8 cellular contexts compared by ENCODE assay signal in genomic region chr16:69520800-69521602, GRCh38. TPM values are rescaled to one million over a fixed set of nuclear protein-coding genes. Genes with fewer than 3 reads are reported as not detected.
DNase-seq lines count a peak whose midpoint lies in the region; ATAC-seq and TF ChIP-seq lines count a peak whose summit lies in the region.

No MANE protein-coding gene starts in this region.

- no peaks in the 10 kb centered on the region for H3K36me3 ChIP-seq in upper lobe of left lung
- H3K36me3 ChIP-seq in gastrocnemius medialis: no peaks in the 10 kb centered on the region

- H3K4me3 ChIP-seq in upper lobe of left lung (no peak overlapping the region), gastrocnemius medialis (no peak overlapping the region)

- TF ChIP-seq EP300 in upper lobe of left lung (IDR thresholded peaks at IDR 0.05): no peak

- TF ChIP-seq CTCF in WTC11 (IDR thresholded peaks at IDR 0.05): no peak
- TF ChIP-seq CTCF in upper lobe of left lung (IDR thresholded peaks at IDR 0.05): no peak
- no peak for TF ChIP-seq CTCF in gastrocnemius medialis (IDR thresholded peaks at IDR 0.05 in 4 of 5, conservative IDR thresholded peaks at IDR 0.05 in 1 of 5)

- H3K4me3 Mint-ChIP-seq in WTC11: no peak overlapping the region
- H3K4me3 Mint-ChIP-seq in natural killer cell treated with Interleukin-12 subunit alpha and Interleukin-12 subunit beta and Interleukin-15 and Interleukin-18, amount 100 ng/mL, for 72 hours: peak overlapping the region; percentile 32

- 0 out of 2 replicates have a peak, but pooled peaks cover 2% of the 10 kb centered on the region for H3K36me3 Mint-ChIP-seq in WTC11
- no peaks in the 10 kb centered on the region for H3K36me3 Mint-ChIP-seq in natural killer cell treated with Interleukin-12 subunit alpha and Interleukin-12 subunit beta and Interleukin-15 and Interleukin-18, amount 100 ng/mL, for 72 hours

- H3K27me3 Mint-ChIP-seq in WTC11 (ENCODE audit: low read depth): peaks cover 2% of the 10 kb centered on the region
- H3K27me3 Mint-ChIP-seq in natural killer cell treated with Interleukin-12 subunit alpha and Interleukin-12 subunit beta and Interleukin-15 and Interleukin-18, amount 100 ng/mL, for 72 hours: no peaks in the 10 kb centered on the region

- peaks cover 8% of the 10 kb centered on the region for H3K4me1 Mint-ChIP-seq in WTC11
- H3K4me1 Mint-ChIP-seq in natural killer cell treated with Interleukin-12 subunit alpha and Interleukin-12 subunit beta and Interleukin-15 and Interleukin-18, amount 100 ng/mL, for 72 hours (ENCODE audit: low read depth in 2 of 2): peaks cover 29 to 32% of the 10 kb centered on the region in 2 donors

- POLR2A ChIA-PET in WTC11 (lab: Charles Lee): no interaction called here

- 64 to 81% methylated on average over 3 of the region's 3 CpGs for WGBS in upper lobe of left lung, 2 donors

- in situ Hi-C loops in gastrocnemius medialis (cut with MboI; ENCODE audit: low sequenced_read_pairs in 4 of 4): no loop called here

- CTCF ChIA-PET in WTC11 (lab: Charles Lee): no interaction called here

- no peaks in the 10 kb centered on the region for H3K9me3 ChIP-seq in upper lobe of left lung
- no peaks in the 10 kb centered on the region for H3K9me3 ChIP-seq in gastrocnemius medialis

- peaks cover 12% of the 10 kb centered on the region for H3K9me3 Mint-ChIP-seq in WTC11
- peaks cover 5% of the 10 kb centered on the region for H3K9me3 Mint-ChIP-seq in natural killer cell treated with Interleukin-12 subunit alpha and Interleukin-12 subunit beta and Interleukin-15 and Interleukin-18, amount 100 ng/mL, for 72 hours

- H3K27me3 ChIP-seq in upper lobe of left lung (no peaks in the 10 kb centered on the region), gastrocnemius medialis (no peaks in the 10 kb centered on the region)

- H3K4me1 ChIP-seq in upper lobe of left lung (no peaks in the 10 kb centered on the region), gastrocnemius medialis (no peaks in the 10 kb centered on the region)

- intact Hi-C loops in gastrocnemius medialis (cut with DNase I; ENCODE audit: low total_unique reads): no loop called here

- H3K27ac Mint-ChIP-seq in WTC11: no peak overlapping the region
- peak overlapping the region; percentile 68 to 91 for H3K27ac Mint-ChIP-seq in natural killer cell treated with Interleukin-12 subunit alpha and Interleukin-12 subunit beta and Interleukin-15 and Interleukin-18, amount 100 ng/mL, for 72 hours

- DNase-seq in H4 (ENCODE audit: low spot score) (peak; percentile 17), WTC11 (ENCODE audit: low spot score) (no peak), middle frontal gyrus (ENCODE audit: extremely low spot score, low spot score) (no peak), NCI-H146 (lab: John Stamatoyannopoulos, UW) (no peak), upper lobe of left lung (no peak), gastrocnemius medialis (no peak)
- no peak for DNase-seq in natural killer cell treated with Interleukin-12 subunit alpha and Interleukin-12 subunit beta and Interleukin-15 and Interleukin-18, amount 100 ng/mL, for 72 hours (ENCODE audit: low spot score)

- no peak overlapping the region for H3K27ac ChIP-seq in upper lobe of left lung
- no peak overlapping the region for H3K27ac ChIP-seq in gastrocnemius medialis

- TF ChIP-seq POLR2A in upper lobe of left lung (IDR thresholded peaks at IDR 0.05) (no peak), gastrocnemius medialis (IDR thresholded peaks at IDR 0.05) (no peak)

- ATAC-seq in GM18517 (IDR thresholded peaks at IDR 0.05; ENCODE audit: unreplicated experiment) (peak; percentile 66), WTC11 (no peak), upper lobe of left lung (ENCODE audit: low FRiP score in 2 of 2) (no peak), gastrocnemius medialis (no peak)
- ATAC-seq in natural killer cell treated with Interleukin-12 subunit alpha and Interleukin-12 subunit beta and Interleukin-15 and Interleukin-18, amount 100 ng/mL, for 72 hours: peak; percentile 83 to 89

TF ChIP-seq in WTC11, 78 proteins besides CTCF, POLR2A, EP300 and RAD21:
- TF ChIP-seq GABPB1 (CRISPR knock-in tag; IDR thresholded peaks at IDR 0.05) (peak; percentile 95), ATF2 (CRISPR knock-in tag; IDR thresholded peaks at IDR 0.05; ENCODE audit: borderline replicate concordance, low read depth) (no peak)

RNA-seq across cellular contexts. Expression of gene NFAT5, which starts 44.8 kb away (rescaled TPM):
- 1.9 and 5.1 TPM in 2 replicates for total RNA-seq in H4 (2014; rRNA removed; shearing (Covaris generic))
- total RNA-seq in WTC11 (2021) (23.2 to 23.7 TPM (median 23.5 TPM) in 3 replicates), upper lobe of left lung (10 to 100 TPM; 36.0 to 80.7 (median 50.4) TPM), gastrocnemius medialis (10 to 100 TPM; 14.4 to 34.2 (median 18.4) TPM)
- 100 to 1,000 TPM; 106 to 152 TPM for total RNA-seq in natural killer cell treated with Interleukin-12 subunit alpha and Interleukin-12 subunit beta and Interleukin-15 and Interleukin-18, amount 100 ng/mL, for 72 hours

Comparison
In these comparisons a context has a peak if more than half of its experiments do, and no peak if none do; other contexts are left out.
1. ATAC-seq: peak in GM18517 (single experiment) and natural killer cell treated with Interleukin-12 subunit alpha and Interleukin-12 subunit beta and Interleukin-15 and Interleukin-18, amount 100 ng/mL, for 72 hours (2 of 2); none in WTC11 (single experiment), upper lobe of left lung (0 of 2) and gastrocnemius medialis (0 of 2).